ENCODE assay signal across 21 cellular contexts in the genomic region with DNA sequence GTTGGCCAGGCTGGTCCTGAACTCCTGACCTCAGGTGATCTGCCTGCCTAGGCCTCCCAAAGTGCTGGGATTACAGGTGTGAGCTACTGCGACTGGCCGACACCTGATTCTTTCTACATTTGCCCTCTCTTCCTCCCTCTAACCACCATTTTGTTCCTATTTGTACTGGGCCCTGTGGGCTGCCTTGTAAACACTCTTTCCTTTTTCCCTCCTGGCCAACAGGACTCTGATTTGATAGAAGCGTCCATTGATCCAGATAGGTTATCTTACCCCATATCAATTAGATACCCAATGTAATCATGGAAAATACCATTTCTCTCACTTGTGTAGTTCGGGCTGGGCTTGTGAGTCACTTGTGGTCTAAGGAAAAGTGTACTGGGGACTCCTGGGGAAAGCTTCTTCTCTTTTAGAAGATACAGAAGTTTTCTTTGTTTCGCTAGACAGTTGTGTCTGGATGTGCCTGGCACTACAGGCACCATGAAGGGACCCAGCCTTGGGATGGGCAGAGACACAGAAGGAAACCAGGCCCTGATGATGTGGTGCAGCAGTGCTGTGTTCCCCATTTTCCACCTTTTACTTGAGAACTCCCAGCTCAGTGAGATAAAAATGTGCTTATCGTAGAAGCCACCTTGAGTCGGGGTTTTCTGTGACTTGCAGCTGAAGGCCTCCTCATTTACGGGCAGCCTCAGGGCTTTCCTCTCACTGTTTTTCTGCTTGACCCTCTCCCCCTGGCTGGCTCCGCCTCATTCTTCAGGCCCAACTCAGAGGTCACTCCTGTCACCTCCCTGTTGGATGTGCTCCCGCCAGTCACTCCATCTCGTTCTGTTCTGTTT. TPM values are rescaled to one million over a fixed set of nuclear protein-coding genes. Genes with fewer than 3 reads are reported as not detected.
DNase-seq lines count a peak whose midpoint lies in the region; ATAC-seq and TF ChIP-seq lines count a peak whose summit lies in the region.
"Had no signal": no experiment of that assay in that cellular context is flagged by ENCODE, and none has a peak within 500 bp of the region (broad histone marks: within the 10 kb centered on the region; RNA-seq: fewer than 3 reads in every experiment).

No MANE protein-coding gene starts in this region.

- H4K20me1 ChIP-seq in neural progenitor cell (ENCODE audit: low read depth), result no peaks in the 10 kb centered on the region

- H3K4me1 ChIP-seq in neural progenitor cell, result no peaks in the 10 kb centered on the region
- H3K4me1 ChIP-seq: SJSA1 had no signal

- no peak for ATAC-seq in GM18858 (IDR thresholded peaks at IDR 0.05; ENCODE audit: unreplicated experiment)
- ATAC-seq: activated CD4-positive, CD25-positive, alpha-beta regulatory T cell treated with anti-CD3 and anti-CD28 coated beads, Interleukin-2, amount 50 U/mL, for 24 hours; T-helper 17 cell had no signal

- no peaks in the 10 kb centered on the region for H3F3A ChIP-seq in neural progenitor cell (ENCODE audit: low read depth)

- no peaks in the 10 kb centered on the region for H3K27me3 ChIP-seq in neural progenitor cell
- H3K27me3 ChIP-seq: SJSA1 had no signal

- TF ChIP-seq CTCF in Calu3 (IDR thresholded peaks at IDR 0.05; ENCODE audit: unreplicated experiment), result no peak
- no peak for TF ChIP-seq CTCF in chondrocyte (IDR thresholded peaks at IDR 0.05)
- TF ChIP-seq CTCF in neural progenitor cell (IDR thresholded peaks at IDR 0.05), result no peak

- no peaks in the 10 kb centered on the region for H3K79me2 ChIP-seq in neural progenitor cell (ENCODE audit: low read depth)

- H3K27ac ChIP-seq in neural progenitor cell, result no peak overlapping the region
- H3K27ac ChIP-seq: SJSA1 had no signal

- H2AFZ ChIP-seq in neural progenitor cell (replicated peaks), result no peak overlapping the region

- no peak overlapping the region for H3K9ac ChIP-seq in neural progenitor cell

- no peaks in the 10 kb centered on the region for H3K27me3 Mint-ChIP-seq in Calu3 (ENCODE audit: unreplicated experiment)
- no peaks in the 10 kb centered on the region for H3K27me3 Mint-ChIP-seq in chondrocyte (ENCODE audit: low read depth)
- H3K27me3 Mint-ChIP-seq in neural progenitor cell (ENCODE audit: insufficient read depth, low read depth), result peaks cover 7% of the 10 kb centered on the region

- CTCF ChIA-PET in Calu3 (lab: Charles Lee), result interaction anchor here (1.4 to 1.9 kb wide), 2 partner anchors 32 to 91 kb away, joined by 4 to 7 read pairs; partner anchors contain the start of gene CPEB4

- H3K4me1 Mint-ChIP-seq in Calu3 (ENCODE audit: low read depth, unreplicated experiment) (peaks cover 37% of the 10 kb centered on the region), chondrocyte (ENCODE audit: low read depth) (peaks cover 22% of the 10 kb centered on the region), neural progenitor cell (peaks cover 23% of the 10 kb centered on the region)
- H3K4me1 Mint-ChIP-seq: central memory CD8-positive, alpha-beta T cell had no signal

- intact Hi-C loops in Calu3 (cut with micrococcal nuclease; ENCODE audit: unreplicated experiment), result no loop called here

- H3K4me3 Mint-ChIP-seq in Calu3 (ENCODE audit: low read depth, unreplicated experiment) (no peak overlapping the region), chondrocyte (ENCODE audit: unreplicated experiment) (no peak overlapping the region), neural progenitor cell (no peak overlapping the region)
- H3K4me3 Mint-ChIP-seq: activated T-helper 1 cell treated with anti-CD3 and anti-CD28 coated beads, Interleukin-12 subunit alpha, Interleukin-12 subunit beta, Interleukin-2, Interleukin-4 antibody, amounts not matched to agents 30 ng/mL and 10 ng/mL and 1 ng/mL, durations not matched to agents 14 hours and 24 hours and 36 hours; central memory CD8-positive, alpha-beta T cell; T-helper 17 cell had no signal

- H3K27ac Mint-ChIP-seq in Calu3 (ENCODE audit: unreplicated experiment) (peak overlapping the region; percentile 1), chondrocyte (ENCODE audit: unreplicated experiment) (peak overlapping the region; percentile 67), neural progenitor cell (peak overlapping the region; percentile 70)
- H3K27ac Mint-ChIP-seq: activated T-helper 1 cell treated with anti-CD3 and anti-CD28 coated beads, Interleukin-12 subunit alpha, Interleukin-12 subunit beta, Interleukin-2, Interleukin-4 antibody, amounts not matched to agents 30 ng/mL and 10 ng/mL and 1 ng/mL, durations not matched to agents 14 hours and 24 hours and 36 hours; T-helper 17 cell had no signal

- no peaks in the 10 kb centered on the region for H3K36me3 ChIP-seq in neural progenitor cell
- H3K36me3 ChIP-seq: SJSA1 had no signal

- no peak overlapping the region for H3K4me2 ChIP-seq in neural progenitor cell

- H3K4me3 ChIP-seq in neural progenitor cell, result no peak overlapping the region
- H3K4me3 ChIP-seq: SJSA1 had no signal

- DNase-seq in Calu3, result no peak
- DNase-seq in OCI-M2 (lab: John Stamatoyannopoulos, UW; ENCODE audit: unreplicated experiment), result peak; percentile 69
- DNase-seq in chondrocyte (ENCODE audit: low spot score), result no peak
- no peak for DNase-seq in neural progenitor cell (ENCODE audit: low spot score)
- no peak for DNase-seq in HT-29 (ENCODE audit: low spot score)
- no peak for DNase-seq in stimulated activated CD8-positive, alpha-beta memory T cell treated with anti-CD3 and anti-CD28 coated beads, Interleukin-4, amount 100 ng/mL, for 48 hours
- no peak for DNase-seq in hippocampal formation (lab: John Stamatoyannopoulos, UW)
- DNase-seq: effector memory CD4-positive, alpha-beta T cell; H7; IMR-90; kidney glomerular epithelial cell; NCI-H1048; NCI-H526 treated with DMSO at 0.1 percent for 48 hours; occipital lobe; stimulated activated CD4-positive, alpha-beta T cell treated with anti-CD3 and anti-CD28 coated beads, Interleukin-2, amount 100 ng/mL, for 24 hours; T-helper 17 cell had no signal

- no peaks in the 10 kb centered on the region for H3K36me3 Mint-ChIP-seq in Calu3 (ENCODE audit: insufficient read depth, unreplicated experiment)
- H3K36me3 Mint-ChIP-seq in chondrocyte (ENCODE audit: low read depth), result no peaks in the 10 kb centered on the region
- H3K36me3 Mint-ChIP-seq in neural progenitor cell, result no peaks in the 10 kb centered on the region

- BruUV-seq in Calu3 (replicated peaks; lab: Mats Ljungman, UMichigan), result no TSS peak

- H3K9me3 Mint-ChIP-seq in Calu3 (ENCODE audit: low read depth, unreplicated experiment), result no peaks in the 10 kb centered on the region
- H3K9me3 Mint-ChIP-seq in chondrocyte (ENCODE audit: low read depth), result no peaks in the 10 kb centered on the region
- no peaks in the 10 kb centered on the region for H3K9me3 Mint-ChIP-seq in neural progenitor cell
- H3K9me3 Mint-ChIP-seq: activated T-helper 1 cell treated with anti-CD3 and anti-CD28 coated beads, Interleukin-12 subunit alpha, Interleukin-12 subunit beta, Interleukin-2, Interleukin-4 antibody, amounts not matched to agents 30 ng/mL and 10 ng/mL and 1 ng/mL, durations not matched to agents 14 hours and 24 hours and 36 hours; central memory CD8-positive, alpha-beta T cell had no signal

- no peaks in the 10 kb centered on the region for H3K9me3 ChIP-seq in neural progenitor cell (ENCODE audit: low read depth)
- H3K9me3 ChIP-seq: SJSA1 had no signal

RNA-seq across cellular contexts. Expression of gene CPEB4, which starts 32.8 kb away (rescaled TPM):
- total RNA-seq in Calu3 (2022), result 30.8 and 32.0 TPM in 2 replicates
- 24.7 to 27.7 TPM (median 27.1 TPM) in 3 replicates for total RNA-seq in chondrocyte
- total RNA-seq in neural progenitor cell (ENCODE audit: low replicate concordance), result 8.7 and 12.5 TPM in 2 replicates
- total RNA-seq in HT-29 (2014; rRNA removed; shearing (Covaris generic)), result 7.0 and 7.2 TPM in 2 replicates

Comparison
In these comparisons a context has a peak if more than half of its experiments do, and no peak if none do; other contexts are left out.
1. H3K27ac Mint-ChIP-seq: peak in every context shown above with its lines; median percentile 70 in neural progenitor cell; 67 in chondrocyte; 1 in Calu3.